Comparison of ENCODE assay signal across 17 cellular contexts in the genomic region with DNA sequence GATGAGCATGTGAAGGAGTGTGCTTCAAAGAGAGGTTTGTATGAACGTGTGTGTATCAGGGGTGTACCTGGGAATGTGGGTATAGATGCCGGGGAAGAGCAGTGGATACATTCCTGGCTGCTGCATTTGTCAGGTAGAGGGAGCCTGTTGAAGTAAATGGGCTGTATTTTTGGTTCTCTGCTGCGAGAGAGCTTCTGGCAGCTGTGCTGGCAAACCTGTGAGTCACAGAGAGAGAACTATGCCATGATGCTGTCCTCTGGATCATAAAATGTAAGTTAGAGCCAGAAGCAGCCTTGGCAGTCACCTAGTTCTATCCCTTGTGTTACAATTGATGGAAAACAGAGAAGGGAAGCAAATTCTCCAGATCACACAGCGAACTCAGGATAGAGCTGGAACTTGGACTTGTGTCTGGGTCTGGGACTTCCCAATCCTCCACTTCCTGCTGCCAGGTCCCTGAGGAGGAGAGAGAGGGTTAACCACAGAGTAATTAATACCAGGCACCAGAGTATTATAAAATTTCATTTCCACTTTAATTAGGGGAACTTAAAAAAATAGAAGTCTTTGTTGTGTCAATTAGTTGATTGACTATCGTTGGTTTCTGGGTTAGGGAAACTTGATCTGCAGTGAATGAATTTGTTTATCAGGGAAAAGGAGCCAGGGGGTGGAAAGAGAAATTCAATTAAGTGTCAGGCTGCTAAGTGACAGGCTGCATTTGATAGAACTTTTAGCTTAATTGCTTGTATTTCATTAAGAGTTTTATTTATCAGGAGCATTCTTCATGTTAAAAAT. TPM values are rescaled to one million over a fixed set of nuclear protein-coding genes. Genes with fewer than 3 reads are reported as not detected.
DNase-seq lines count a peak whose midpoint lies in the region; ATAC-seq, FAIRE-seq and TF ChIP-seq lines count a peak whose summit lies in the region.
"Had no signal": no experiment of that assay in that cellular context is flagged by ENCODE, and none has a peak within 500 bp of the region (broad histone marks: within the 10 kb centered on the region; RNA-seq: fewer than 3 reads in every experiment).

No MANE protein-coding gene starts in this region.

- TF ChIP-seq EP300 in GM12878 (IDR thresholded peaks at IDR 0.05; ENCODE audit: borderline replicate concordance in 1 of 2, control insufficient read depth in 1 of 2, low read depth in 2 of 2, low read length in 2 of 2), result no peak

- no peak overlapping the region for H2AFZ ChIP-seq in GM12878 (ENCODE audit: control insufficient read depth, low read depth, low read length)

- H3K79me2 ChIP-seq in GM12878 (ENCODE audit: control insufficient read depth, insufficient read depth, low read length), result no peaks in the 10 kb centered on the region

- H3K4me1 ChIP-seq in GM12878 (ENCODE audit: control insufficient read depth, insufficient read depth, low read length), result no peaks in the 10 kb centered on the region

- H3K4me2 ChIP-seq in GM12878 (ENCODE audit: control insufficient read depth, insufficient read depth), result no peak overlapping the region
- H3K4me2 ChIP-seq: smooth muscle cell had no signal

- DNase-seq in AG09309 (ENCODE audit: low read depth), result peak; percentile 25
- peak; percentile 65 for DNase-seq in HT1080 (ENCODE audit: low read depth)
- DNase-seq in GM12878 (ENCODE audit: low read depth, low spot score), result no peak
- peak; percentile 45 for DNase-seq in iris pigment epithelial cell (ENCODE audit: low read depth)
- DNase-seq in HuH-7.5 (ENCODE audit: low spot score), result no peak
- no peak for DNase-seq in stimulated activated effector memory CD8-positive, alpha-beta T cell treated with anti-CD3 and anti-CD28 coated beads, Interleukin-12 subunit alpha, Interleukin-12 subunit beta, amount 100 ng/mL, for 72 hours (ENCODE audit: low spot score in 2 of 2)
- DNase-seq in OCI-M1 (lab: John Stamatoyannopoulos, UW), result no peak
- DNase-seq: activated CD4-positive, CD25-positive, alpha-beta regulatory T cell; foreskin melanocyte; NCI-H524 had no signal

- no peak for TF ChIP-seq POLR2A in GM12878 (IDR thresholded peaks at IDR 0.05; ENCODE audit: low read depth, low read length)

- no peaks in the 10 kb centered on the region for H3K27me3 ChIP-seq in GM12878 (replicated peaks in 1 of 2; ENCODE audit: control insufficient read depth in 2 of 2, insufficient read depth in 2 of 2, low read length in 1 of 2)

- intact Hi-C loops in GM12878 (cut with micrococcal nuclease; ENCODE audit: unreplicated experiment), result no loop called here

- TF ChIP-seq RAD21 in GM12878 (IDR thresholded peaks at IDR 0.05; ENCODE audit: insufficient read depth, low read depth, low read length), result no peak

- POLR2A ChIA-PET in GM12878 (lab: Charles Lee), result interaction anchor here (1.2 kb wide), 1 partner anchor 16 kb away, joined by 3 read pairs; no protein-coding TSS in a partner anchor

- H3K4me1 Mint-ChIP-seq in stimulated activated effector memory CD8-positive, alpha-beta T cell treated with anti-CD3 and anti-CD28 coated beads, Interleukin-12 subunit alpha, Interleukin-12 subunit beta, amount 100 ng/mL, for 72 hours, result no peaks in the 10 kb centered on the region
- H3K4me1 Mint-ChIP-seq: central memory CD8-positive, alpha-beta T cell; nephron had no signal

- SMC1A ChIA-PET in GM12878 (lab: Charles Lee; ENCODE audit: uncharacterized antibody, unreplicated experiment), result interaction anchor here (2.8 kb wide), 1 partner anchor 57 kb away, joined by 10 read pairs; no protein-coding TSS in a partner anchor

- CTCF ChIA-PET in GM12878 (lab: Yijun Ruan, JAX), result interaction anchor here (0.7 to 0.9 kb wide), 3 partner anchors 12 to 57 kb away, joined by 3 read pairs; no protein-coding TSS in a partner anchor

- RAD21 ChIA-PET in GM12878 (lab: Charles Lee; ENCODE audit: unreplicated experiment), result no interaction called here

- no peaks in the 10 kb centered on the region for H3K9me3 ChIP-seq in GM12878 (replicated peaks; ENCODE audit: control insufficient read depth, insufficient read depth, low read length)

- 34% methylated on average over 5 of the region's 5 CpGs for WGBS in GM12878 (ENCODE audit: insufficient coverage, insufficient replicate concordance, low lambda C conversion rate, missing lambda C conversion rate)

- no peak overlapping the region for H3K9ac ChIP-seq in GM12878 (ENCODE audit: control insufficient read depth, insufficient read depth, low read length)

- H3K27ac Mint-ChIP-seq in stimulated activated effector memory CD8-positive, alpha-beta T cell treated with anti-CD3 and anti-CD28 coated beads, Interleukin-12 subunit alpha, Interleukin-12 subunit beta, amount 100 ng/mL, for 72 hours, result no peak overlapping the region
- H3K27ac Mint-ChIP-seq: nephron, type B pancreatic cell had no signal

- no TSS peak for BruUV-seq in GM12878 (replicated peaks; lab: Mats Ljungman, UMichigan)

- H4K20me1 ChIP-seq in GM12878 (ENCODE audit: control insufficient read depth, insufficient read depth), result no peaks in the 10 kb centered on the region

- no peak overlapping the region for H3K27ac ChIP-seq in GM12878 (ENCODE audit: control insufficient read depth, insufficient read depth)

- no peak overlapping the region for H3K4me3 Mint-ChIP-seq in stimulated activated effector memory CD8-positive, alpha-beta T cell treated with anti-CD3 and anti-CD28 coated beads, Interleukin-12 subunit alpha, Interleukin-12 subunit beta, amount 100 ng/mL, for 72 hours
- H3K4me3 Mint-ChIP-seq: central memory CD8-positive, alpha-beta T cell; nephron; type B pancreatic cell had no signal

- no peaks in the 10 kb centered on the region for H3K36me3 Mint-ChIP-seq in stimulated activated effector memory CD8-positive, alpha-beta T cell treated with anti-CD3 and anti-CD28 coated beads, Interleukin-12 subunit alpha, Interleukin-12 subunit beta, amount 100 ng/mL, for 72 hours
- H3K36me3 Mint-ChIP-seq: type B pancreatic cell had no signal

- in situ Hi-C loops in GM12878 (cut with MboI), result no loop called here

- no peaks in the 10 kb centered on the region for H3K9me3 Mint-ChIP-seq in stimulated activated effector memory CD8-positive, alpha-beta T cell treated with anti-CD3 and anti-CD28 coated beads, Interleukin-12 subunit alpha, Interleukin-12 subunit beta, amount 100 ng/mL, for 72 hours
- H3K9me3 Mint-ChIP-seq: central memory CD8-positive, alpha-beta T cell; type B pancreatic cell had no signal

- TF ChIP-seq CTCF in AG09309 (IDR thresholded peaks at IDR 0.05; ENCODE audit: control insufficient read depth, insufficient read depth, low read depth, low read length, missing control alignments), result peak; percentile 30
- no peak for TF ChIP-seq CTCF in GM12878 (IDR thresholded peaks at IDR 0.05 in 2 of 3, conservative IDR thresholded peaks at IDR 0.05 in 1 of 3; ENCODE audit: control insufficient read depth in 2 of 3, extremely low read depth in 1 of 3, insufficient read depth in 1 of 3, low read depth in 3 of 3, low read length in 3 of 3)

- peak; percentile 65 for FAIRE-seq in GM12878 (lab: Jason Lieb, UNC)

- H3K36me3 ChIP-seq in GM12878 (ENCODE audit: control insufficient read depth in 2 of 2, insufficient read depth in 2 of 2, low read length in 1 of 2), result no peaks in the 10 kb centered on the region

- peak; percentile 22 for ATAC-seq in GM12878
- ATAC-seq in stimulated activated effector memory CD8-positive, alpha-beta T cell treated with anti-CD3 and anti-CD28 coated beads, Interleukin-12 subunit alpha, Interleukin-12 subunit beta, amount 100 ng/mL, for 72 hours, result no peak
- ATAC-seq in HG03280 (IDR thresholded peaks at IDR 0.05; ENCODE audit: unreplicated experiment), result no peak

- H3K4me3 ChIP-seq in AG09309 (ENCODE audit: control insufficient read depth, low read depth, low read length) (no peak overlapping the region), GM12878 (no peak overlapping the region)
- H3K4me3 ChIP-seq: smooth muscle cell had no signal

TF ChIP-seq in GM12878, 131 proteins besides CTCF, POLR2A, EP300 and RAD21 (continues in another document):
- TF ChIP-seq IKZF1 (conservative IDR thresholded peaks at IDR 0.05) (no peak), STAT3 (IDR thresholded peaks at IDR 0.05; ENCODE audit: low read depth, low read length) (no peak), BHLHE40 (IDR thresholded peaks at IDR 0.05; ENCODE audit: borderline replicate concordance in 1 of 2, low read depth in 2 of 2, low read length in 1 of 2) (no peak), ESRRA (IDR thresholded peaks at IDR 0.05; ENCODE audit: low read length) (no peak), LARP7 (IDR thresholded peaks at IDR 0.05) (no peak)
- TF ChIP-seq, protein P1, sequence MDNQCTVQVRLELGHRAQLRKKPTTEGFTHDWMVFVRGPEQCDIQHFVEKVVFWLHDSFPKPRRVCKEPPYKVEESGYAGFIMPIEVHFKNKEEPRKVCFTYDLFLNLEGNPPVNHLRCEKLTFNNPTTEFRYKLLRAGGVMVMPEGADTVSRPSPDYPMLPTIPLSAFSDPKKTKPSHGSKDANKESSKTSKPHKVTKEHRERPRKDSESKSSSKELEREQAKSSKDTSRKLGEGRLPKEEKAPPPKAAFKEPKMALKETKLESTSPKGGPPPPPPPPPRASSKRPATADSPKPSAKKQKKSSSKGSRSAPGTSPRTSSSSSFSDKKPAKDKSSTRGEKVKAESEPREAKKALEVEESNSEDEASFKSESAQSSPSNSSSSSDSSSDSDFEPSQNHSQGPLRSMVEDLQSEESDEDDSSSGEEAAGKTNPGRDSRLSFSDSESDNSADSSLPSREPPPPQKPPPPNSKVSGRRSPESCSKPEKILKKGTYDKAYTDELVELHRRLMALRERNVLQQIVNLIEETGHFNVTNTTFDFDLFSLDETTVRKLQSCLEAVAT (IDR thresholded peaks at IDR 0.05), result no peak

RNA-seq across cellular contexts. Expression of a gene that starts 41.1 kb away (rescaled TPM):
- total RNA-seq in HT1080 (2014; rRNA removed; shearing (Covaris generic)), result not detected in 2 replicates
- not detected in 2 replicates for polyA plus RNA-seq in HT1080 (2015; cell fraction: cytosol; rRNA removed)
- not detected in 2 replicates for polyA plus RNA-seq in HT1080 (2015; cell fraction: nucleus; rRNA removed)
- total RNA-seq in GM12878 (2013; cell fraction: nucleolus; rRNA removed), result not detected in 2 replicates
- total RNA-seq in GM12878 (2014; rRNA removed), result 1.5 and 2.1 TPM in 2 replicates
- total RNA-seq in GM12878 (2014; rRNA removed; fragmentation: Illumina TruSeq; extraction: Trizol), result 1.4 TPM in 2 replicates
- total RNA-seq in GM12878 (2021), result 0.97 and 0.98 TPM in 2 replicates
- not detected for polyA plus RNA-seq in GM12878 (2011; ENCODE audit: low read depth)
- polyA plus RNA-seq in GM12878 (2011; rRNA removed), result 0.82 and 0.95 TPM in 2 replicates
- polyA plus RNA-seq in GM12878 (2011; cell fraction: cytosol; rRNA removed), result 0.67 and 0.85 TPM in 2 replicates
- 0.40 and 1.3 TPM in 2 replicates for polyA plus RNA-seq in GM12878 (2011; cell fraction: nucleus; rRNA removed)
- polyA plus RNA-seq in GM12878 (2012), result 0.20 and 0.24 TPM in 2 replicates
- polyA plus RNA-seq in GM12878 (2014; fragmentation: Illumina TruSeq; extraction: Trizol), result 0.62 and 2.4 TPM in 2 replicates
- 1 to 10 TPM; 1.2 to 1.3 TPM for polyA plus RNA-seq in GM12878 (2014; fragmentation: Nextera tagmentation; extraction: Ambion mirVana)
- 1.4 and 1.7 TPM in 2 replicates for polyA plus RNA-seq in GM12878 (2014; rRNA removed)
- polyA plus RNA-seq in GM12878 (2016; fragmentation: Nextera tagmentation; extraction: Ambion mirVana), result under 1 TPM; 0.56 to 1.00 TPM
- polyA minus RNA-seq in GM12878 (2011; rRNA and poly(A)+ RNA removed), result 0.36 and 0.44 TPM in 2 replicates
- not detected in 2 replicates for polyA minus RNA-seq in GM12878 (2011; cell fraction: cytosol; rRNA and poly(A)+ RNA removed)
- not detected in 2 replicates for polyA minus RNA-seq in GM12878 (2011; cell fraction: nucleus; rRNA and poly(A)+ RNA removed)
- total RNA-seq: SK-MEL-5, smooth muscle cell had no signal
- polyA plus RNA-seq: BJ, smooth muscle cell had no signal

Comparison
In these comparisons a context has a peak if more than half of its experiments do, and no peak if none do; other contexts are left out.
1. DNase-seq: peak in AG09309 (single experiment), HT1080 (single experiment) and iris pigment epithelial cell (single experiment); none in GM12878 (single experiment), HuH-7.5 (single experiment), stimulated activated effector memory CD8-positive, alpha-beta T cell treated with anti-CD3 and anti-CD28 coated beads, Interleukin-12 subunit alpha, Interleukin-12 subunit beta, amount 100 ng/mL, for 72 hours (0 of 2) and OCI-M1 (single experiment).